Comparison of ENCODE assay signal across 1 cellular context in the genomic region with DNA sequence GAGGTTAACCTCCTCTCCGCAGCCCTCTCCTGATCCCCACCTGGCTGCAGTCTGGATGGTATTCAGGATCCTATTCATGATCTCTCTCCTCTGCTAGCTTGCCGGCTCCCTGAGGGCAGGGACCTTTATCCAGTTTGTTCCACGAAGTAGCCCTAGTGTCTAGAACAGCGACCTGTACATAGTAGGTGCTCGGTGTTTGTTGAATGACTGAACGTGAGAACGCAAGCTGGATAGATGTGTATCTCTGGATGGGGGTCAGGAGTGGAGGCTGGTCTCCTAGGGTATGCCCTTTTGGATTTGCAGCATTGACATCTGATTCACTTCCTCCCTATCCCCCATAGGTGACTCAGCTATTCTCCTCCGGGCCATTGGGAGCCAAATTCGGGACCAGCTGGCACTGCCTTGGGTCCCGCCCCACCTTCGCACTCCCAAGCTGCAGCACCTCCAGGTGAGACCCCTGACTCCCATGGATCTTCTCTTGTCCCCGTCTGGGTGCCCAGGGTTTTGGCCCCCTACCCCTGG.
TF ChIP-seq lines count a peak whose summit lies in the region.

No MANE protein-coding gene starts in this region.

TF ChIP-seq in WTC11, 78 proteins besides CTCF, POLR2A, EP300 and RAD21:
- no peak for TF ChIP-seq SP1 (CRISPR knock-in tag; conservative IDR thresholded peaks at IDR 0.05)
- no peak for TF ChIP-seq ZNF317 (CRISPR knock-in tag; IDR thresholded peaks at IDR 0.05; ENCODE audit: borderline replicate concordance, low read depth)
